In genomic region chr1:28927442-28928305, GRCh38 we compare ENCODE assay signal across 8 cellular contexts. TPM values are rescaled to one million over a fixed set of nuclear protein-coding genes. Genes with fewer than 3 reads are reported as not detected.
DNase-seq lines count a peak whose midpoint lies in the region; ATAC-seq and TF ChIP-seq lines count a peak whose summit lies in the region.
"Had no signal": no experiment of that assay in that cellular context is flagged by ENCODE, and none has a peak within 500 bp of the region (broad histone marks: within the 10 kb centered on the region; RNA-seq: fewer than 3 reads in every experiment).

No MANE protein-coding gene starts in this region.

- no peak overlapping the region for H3K4me3 ChIP-seq in neuronal stem cell (ENCODE audit: low read length in 2 of 2)
- H3K4me3 ChIP-seq in testis = no peak overlapping the region
- H3K4me3 ChIP-seq: pancreas had no signal

- peak overlapping the region; percentile 13 for H3K4me3 Mint-ChIP-seq in dendritic cell treated with granulocyte-macrophage colony-stimulating factor and Interleukin-4, amounts not matched to agents 40 ng/mL and 50 ng/mL, for 4 days

- H2BK12ac ChIP-seq in neuronal stem cell (ENCODE audit: low read length) = no peak overlapping the region

- no peak overlapping the region for H2BK15ac ChIP-seq in neuronal stem cell (ENCODE audit: low read length)

- H4K8ac ChIP-seq in neuronal stem cell (ENCODE audit: low read depth, low read length) = no peak overlapping the region

- TF ChIP-seq POLR2A in testis (IDR thresholded peaks at IDR 0.05) = no peak

- H2BK5ac ChIP-seq in neuronal stem cell (ENCODE audit: low read length) = no peak overlapping the region

- H3K27ac Mint-ChIP-seq in dendritic cell treated with granulocyte-macrophage colony-stimulating factor and Interleukin-4, amounts not matched to agents 40 ng/mL and 50 ng/mL, for 4 days = peak overlapping the region; percentile 76

- H3K23ac ChIP-seq in neuronal stem cell (ENCODE audit: low read depth, low read length, poor library complexity) = no peak overlapping the region

- H3K4me1 ChIP-seq in neuronal stem cell (ENCODE audit: control insufficient read depth in 2 of 2, insufficient read depth in 1 of 2, low read depth in 1 of 2, low read length in 2 of 2) (peaks cover 2 to 15% of the 10 kb centered on the region in 2 donors), testis (peaks cover 7% of the 10 kb centered on the region)

- H3K27me3 ChIP-seq in neuronal stem cell (ENCODE audit: control insufficient read depth in 3 of 3, insufficient read depth in 3 of 3, low read depth in 1 of 3, low read length in 3 of 3) (no peaks in the 10 kb centered on the region), testis (no peaks in the 10 kb centered on the region)
- H3K27me3 ChIP-seq: pancreas had no signal

- ATAC-seq in GM18873 (IDR thresholded peaks at IDR 0.05; ENCODE audit: low FRiP score, unreplicated experiment) = peak; percentile 6

- H3K36me3 Mint-ChIP-seq in dendritic cell treated with granulocyte-macrophage colony-stimulating factor and Interleukin-4, amounts not matched to agents 40 ng/mL and 50 ng/mL, for 4 days (ENCODE audit: low read depth) = no peaks in the 10 kb centered on the region

- H3K4ac ChIP-seq in neuronal stem cell (ENCODE audit: low read length) = no peak overlapping the region

- no peak overlapping the region for H3K4me2 ChIP-seq in neuronal stem cell (ENCODE audit: insufficient read depth, low read length, poor library complexity, severe bottlenecking)

- H3K4me1 Mint-ChIP-seq in dendritic cell treated with granulocyte-macrophage colony-stimulating factor and Interleukin-4, amounts not matched to agents 40 ng/mL and 50 ng/mL, for 4 days (ENCODE audit: low read depth) = peaks cover 20% of the 10 kb centered on the region

- intact Hi-C loops in dendritic cell treated with granulocyte-macrophage colony-stimulating factor and Interleukin-4, amounts not matched to agents 40 ng/mL and 50 ng/mL, for 4 days (cut with micrococcal nuclease) = loop anchor here (10.0 kb wide), 1 partner anchor 57 kb away; no protein-coding TSS in a partner anchor
- intact Hi-C loops in testis (cut with DNase I; ENCODE audit: low total_unique reads) = no loop called here

- no peak overlapping the region for H3K18ac ChIP-seq in neuronal stem cell (ENCODE audit: low read length)

- H3K79me1 ChIP-seq in neuronal stem cell (ENCODE audit: low read depth, low read length) = no peaks in the 10 kb centered on the region

- H3K9me3 ChIP-seq in neuronal stem cell (replicated peaks in 1 of 2; ENCODE audit: control insufficient read depth in 2 of 2, insufficient read depth in 1 of 2, low read depth in 1 of 2, low read length in 2 of 2) (no peaks in the 10 kb centered on the region), testis (no peaks in the 10 kb centered on the region)
- H3K9me3 ChIP-seq: pancreas had no signal

- H2BK120ac ChIP-seq in neuronal stem cell (ENCODE audit: low read depth, low read length) = no peak overlapping the region

- H2AK5ac ChIP-seq in neuronal stem cell (ENCODE audit: low read depth, low read length) = no peak overlapping the region

- H3K27me3 Mint-ChIP-seq in dendritic cell treated with granulocyte-macrophage colony-stimulating factor and Interleukin-4, amounts not matched to agents 40 ng/mL and 50 ng/mL, for 4 days = no peaks in the 10 kb centered on the region

- H2AFZ ChIP-seq in neuronal stem cell (ENCODE audit: low read length) = no peak overlapping the region

- no peak overlapping the region for H3K14ac ChIP-seq in neuronal stem cell (ENCODE audit: low read length)

- H3K27ac ChIP-seq in neuronal stem cell (replicated peaks; ENCODE audit: low read length) (peak overlapping the region; percentile 6), testis (no peak overlapping the region)

- WGBS in neuronal stem cell (ENCODE audit: extremely low coverage in 2 of 2, insufficient read length in 2 of 2, insufficient replicate concordance in 1 of 2), 2 donors = no CpG with 5 or more reads among the region's 2 CpGs
- 44 to 56% methylated on average over 2 of the region's 2 CpGs for whole genome bisulfite sequencing in testis, 2 donors

- DNase-seq in NCI-H2227 (lab: John Stamatoyannopoulos, UW; ENCODE audit: unreplicated experiment) (peak; percentile 64), neuronal stem cell (ENCODE audit: low spot score) (no peak), testis (no peak), COLO829 (ENCODE audit: low spot score) (no peak)
- no peak for DNase-seq in activated effector memory CD4-positive, alpha-beta T cell treated with anti-CD3 and anti-CD28 coated beads, Interleukin-2, amount 50 U/mL, for 16 hours
- DNase-seq: pancreas had no signal

- TF ChIP-seq CTCF in testis (IDR thresholded peaks at IDR 0.05) = no peak

- no peaks in the 10 kb centered on the region for H3K36me3 ChIP-seq in neuronal stem cell (replicated peaks in 1 of 2; ENCODE audit: control insufficient read depth in 2 of 2, insufficient read depth in 2 of 2, low read length in 2 of 2)
- no peaks in the 10 kb centered on the region for H3K36me3 ChIP-seq in testis (ENCODE audit: low read depth, missing control alignments)
- H3K36me3 ChIP-seq: pancreas had no signal

- H3K9me3 Mint-ChIP-seq in dendritic cell treated with granulocyte-macrophage colony-stimulating factor and Interleukin-4, amounts not matched to agents 40 ng/mL and 50 ng/mL, for 4 days = no peaks in the 10 kb centered on the region

- no peak overlapping the region for H3K9ac ChIP-seq in neuronal stem cell (ENCODE audit: low read depth, low read length, poor library complexity)

- no peak overlapping the region for H4K91ac ChIP-seq in neuronal stem cell (ENCODE audit: low read depth, low read length, poor library complexity)

RNA-seq across cellular contexts. Expression of gene EPB41, which starts 13.3 kb away (rescaled TPM):
- polyA plus RNA-seq in neuronal stem cell (2013, experiment 1 of 2) = 105 TPM
- polyA plus RNA-seq in neuronal stem cell (2013, experiment 2 of 2) = 105 TPM
- 10 to 100 TPM; 46.6 to 66.5 TPM for total RNA-seq in testis
- polyA plus RNA-seq in testis (ENCODE audit: insufficient read depth, low read depth, low replicate concordance) = 23.5 TPM
